In the genomic region with DNA sequence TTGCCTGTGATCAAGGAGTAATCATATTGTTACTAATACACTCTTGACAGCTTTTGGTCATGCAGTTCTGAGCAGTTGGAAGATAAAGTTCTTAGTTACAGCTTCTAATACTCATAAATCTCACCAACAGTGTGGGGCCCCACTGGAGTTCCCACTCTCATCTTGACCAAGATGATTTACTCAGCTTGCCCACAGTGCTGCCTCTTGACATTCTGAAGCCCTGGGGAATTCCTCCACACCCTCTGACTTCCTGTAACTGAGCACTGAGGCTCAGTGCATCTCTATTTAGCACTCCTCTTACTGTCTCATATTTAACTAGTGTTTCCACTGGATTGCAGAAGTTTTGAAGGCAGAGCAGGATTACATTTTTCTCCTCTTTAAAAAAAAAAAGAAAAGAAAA, we compare ENCODE assay signal across 9 cellular contexts. TPM values are rescaled to one million over a fixed set of nuclear protein-coding genes. Genes with fewer than 3 reads are reported as not detected.
DNase-seq lines count a peak whose midpoint lies in the region; ATAC-seq and TF ChIP-seq lines count a peak whose summit lies in the region.
"Had no signal": no experiment of that assay in that cellular context is flagged by ENCODE, and none has a peak within 500 bp of the region (broad histone marks: within the 10 kb centered on the region; RNA-seq: fewer than 3 reads in every experiment).

No MANE protein-coding gene starts in this region.

- H3K27me3 ChIP-seq in vagina, result no peaks in the 10 kb centered on the region

- H3K4me1 Mint-ChIP-seq in Calu3 (ENCODE audit: low read depth, unreplicated experiment), result peaks cover 30% of the 10 kb centered on the region
- H3K4me1 Mint-ChIP-seq in dendritic cell treated with granulocyte-macrophage colony-stimulating factor and Interleukin-4, amounts not matched to agents 40 ng/mL and 50 ng/mL, for 4 days (ENCODE audit: low read depth), result peaks cover 42% of the 10 kb centered on the region

- peak overlapping the region; percentile 34 for H3K27ac Mint-ChIP-seq in Calu3 (ENCODE audit: unreplicated experiment)
- H3K27ac Mint-ChIP-seq in dendritic cell treated with granulocyte-macrophage colony-stimulating factor and Interleukin-4, amounts not matched to agents 40 ng/mL and 50 ng/mL, for 4 days, result peak overlapping the region; percentile 98

- no TSS peak for BruUV-seq in Calu3 (replicated peaks; lab: Mats Ljungman, UMichigan)

- H3K36me3 Mint-ChIP-seq in Calu3 (ENCODE audit: insufficient read depth, unreplicated experiment), result peaks cover 49% of the 10 kb centered on the region
- peaks cover 29% of the 10 kb centered on the region for H3K36me3 Mint-ChIP-seq in dendritic cell treated with granulocyte-macrophage colony-stimulating factor and Interleukin-4, amounts not matched to agents 40 ng/mL and 50 ng/mL, for 4 days (ENCODE audit: low read depth)

- H3K9me3 ChIP-seq in vagina, result no peaks in the 10 kb centered on the region

- H3K4me3 Mint-ChIP-seq in Calu3 (ENCODE audit: low read depth, unreplicated experiment), result no peak overlapping the region
- peak overlapping the region; percentile 34 for H3K4me3 Mint-ChIP-seq in dendritic cell treated with granulocyte-macrophage colony-stimulating factor and Interleukin-4, amounts not matched to agents 40 ng/mL and 50 ng/mL, for 4 days

- H3K4me3 ChIP-seq in vagina, result no peak overlapping the region

- no peaks in the 10 kb centered on the region for H3K27me3 Mint-ChIP-seq in Calu3 (ENCODE audit: unreplicated experiment)
- H3K27me3 Mint-ChIP-seq in dendritic cell treated with granulocyte-macrophage colony-stimulating factor and Interleukin-4, amounts not matched to agents 40 ng/mL and 50 ng/mL, for 4 days, result no peaks in the 10 kb centered on the region

- intact Hi-C loops in Calu3 (cut with micrococcal nuclease; ENCODE audit: unreplicated experiment), result no loop called here
- intact Hi-C loops in dendritic cell treated with granulocyte-macrophage colony-stimulating factor and Interleukin-4, amounts not matched to agents 40 ng/mL and 50 ng/mL, for 4 days (cut with micrococcal nuclease), result loop anchor here (10.0 kb wide), 1 partner anchor 242 kb away; no protein-coding TSS in a partner anchor
- intact Hi-C loops in vagina (cut with DNase I), result no loop called here

- no peaks in the 10 kb centered on the region for H3K9me3 Mint-ChIP-seq in Calu3 (ENCODE audit: low read depth, unreplicated experiment)
- no peaks in the 10 kb centered on the region for H3K9me3 Mint-ChIP-seq in dendritic cell treated with granulocyte-macrophage colony-stimulating factor and Interleukin-4, amounts not matched to agents 40 ng/mL and 50 ng/mL, for 4 days

- no peak for TF ChIP-seq CTCF in Calu3 (IDR thresholded peaks at IDR 0.05; ENCODE audit: unreplicated experiment)
- TF ChIP-seq CTCF in GM20000 (IDR thresholded peaks at IDR 0.05; ENCODE audit: extremely low read depth, missing control alignments), result no peak
- no peak for TF ChIP-seq CTCF in vagina (IDR thresholded peaks at IDR 0.05)

- H3K4me1 ChIP-seq in vagina, result peaks cover 62% of the 10 kb centered on the region

- peak; percentile 74 to 76 for ATAC-seq in activated CD4-positive, CD25-positive, alpha-beta regulatory T cell treated with anti-CD3 and anti-CD28 coated beads, Interleukin-2, amount 50 U/mL, for 24 hours

- CTCF ChIA-PET in Calu3 (lab: Charles Lee), result no interaction called here

- TF ChIP-seq POLR2A in vagina (IDR thresholded peaks at IDR 0.05), result no peak

- peak; percentile 20 for DNase-seq in Calu3
- DNase-seq in GM20000 (ENCODE audit: low spot score), result peak; percentile 69
- DNase-seq in HS-27A (ENCODE audit: low read depth), result peak; percentile 56
- DNase-seq in renal cortical epithelial cell (ENCODE audit: low read depth), result peak; percentile 88
- DNase-seq in 8988T, result no peak
- no peak for DNase-seq in vagina (ENCODE audit: extremely low spot score in 2 of 2)

- no peaks in the 10 kb centered on the region for H3K36me3 ChIP-seq in vagina

- no peak overlapping the region for H3K27ac ChIP-seq in vagina

RNA-seq across cellular contexts. Expression of gene ARL6IP5, which starts 1.9 kb away (rescaled TPM):
- 65.5 and 76.9 TPM in 2 replicates for total RNA-seq in Calu3 (2022)
- total RNA-seq in renal cortical epithelial cell, result 160 and 196 TPM in 2 replicates
- 86.9 TPM for total RNA-seq in vagina

RNA-seq across cellular contexts. Expression of gene UBA3, which starts 2.6 kb away (rescaled TPM):
- total RNA-seq in Calu3 (2022), result 55.9 and 64.2 TPM in 2 replicates
- total RNA-seq in renal cortical epithelial cell, result 81.3 and 120 TPM in 2 replicates
- total RNA-seq in vagina, result 84.7 TPM

RNA-seq across cellular contexts. Expression of gene TMF1, which starts 30.7 kb away (rescaled TPM):
- total RNA-seq in Calu3 (2022), result 31.3 and 34.4 TPM in 2 replicates
- total RNA-seq in renal cortical epithelial cell, result 23.8 and 55.6 TPM in 2 replicates
- total RNA-seq in vagina, result 34.4 TPM

RNA-seq across cellular contexts. Expression of gene LMOD3, which starts 39.6 kb away (rescaled TPM):
- not detected in 2 replicates for total RNA-seq in Calu3 (2022)
- not detected in 2 replicates for total RNA-seq in renal cortical epithelial cell
- total RNA-seq in vagina, result not detected
- total RNA-seq: T-helper 2 cell treated with Interferon-gamma antibody and Interleukin-4, amounts not matched to agents 100 ng/mL and 5 ng/mL, for 36 hours had no signal

Comparison
In these comparisons a context has a peak if more than half of its experiments do, and no peak if none do; other contexts are left out.
1. DNase-seq: peak in Calu3 (single experiment), GM20000 (single experiment), HS-27A (single experiment) and renal cortical epithelial cell (single experiment); none in 8988T (single experiment) and vagina (0 of 2).